ENCODE assay signal across 8 cellular contexts in the genomic region with DNA sequence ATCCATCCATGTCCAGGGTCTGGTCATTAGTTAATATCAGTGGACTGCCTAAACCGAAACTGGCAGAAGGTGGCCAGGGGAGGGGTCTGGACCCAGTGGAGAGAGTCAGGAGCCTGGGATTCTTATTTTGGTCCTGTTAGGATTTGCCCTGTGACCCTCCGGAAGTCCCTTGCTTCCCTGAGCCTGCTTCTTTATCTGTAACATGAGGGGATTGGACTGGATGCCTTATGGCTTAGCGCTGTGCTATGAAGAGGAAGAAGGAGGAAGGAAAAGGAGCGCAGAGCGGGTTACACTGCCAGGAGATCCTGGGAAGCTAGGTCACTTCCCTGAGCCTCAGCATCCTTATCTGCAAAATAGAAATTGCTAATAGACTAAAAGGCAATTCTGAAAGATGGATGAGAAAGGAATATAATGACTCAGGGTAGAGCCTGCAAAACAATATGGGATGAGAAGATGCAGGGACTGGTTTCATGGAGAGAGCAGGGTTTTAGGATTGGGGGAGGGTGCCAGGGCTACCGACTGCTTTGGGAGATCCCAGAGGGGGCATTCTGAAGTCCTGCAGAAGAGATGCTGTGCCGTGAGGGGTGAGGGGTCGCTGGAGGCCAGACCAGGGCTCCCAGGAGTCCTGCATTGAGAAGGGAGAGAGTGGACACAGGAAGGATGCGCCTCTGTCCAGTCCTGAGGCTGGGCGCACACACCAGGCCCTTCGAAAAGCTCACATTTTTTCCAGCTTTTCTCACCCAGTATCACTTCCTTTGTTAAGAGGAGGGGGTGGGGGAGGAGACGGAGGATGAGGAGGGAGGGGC. TPM values are rescaled to one million over a fixed set of nuclear protein-coding genes. Genes with fewer than 3 reads are reported as not detected.
DNase-seq lines count a peak whose midpoint lies in the region; ATAC-seq and TF ChIP-seq lines count a peak whose summit lies in the region.

No MANE protein-coding gene starts in this region.

- no peak for TF ChIP-seq RAD21 in SK-N-SH (IDR thresholded peaks at IDR 0.05; ENCODE audit: low read length)

- H3K27me3 ChIP-seq in SK-N-SH (ENCODE audit: insufficient read depth) (no peaks in the 10 kb centered on the region; the same call in 1 of the 2 replicates), iPS-20b (ENCODE audit: insufficient read depth, low read length) (peaks cover 50% of the 10 kb centered on the region)

- no peaks in the 10 kb centered on the region for H3K36me3 Mint-ChIP-seq in stimulated activated naive B cell treated with anti-CD40 and anti-IgM and Interleukin-4, amounts not matched to agents 10 μg/mL and 1 μg/mL and 100 μg/mL, for 72 hours

- no peaks in the 10 kb centered on the region for H4K20me1 ChIP-seq in SK-N-SH (ENCODE audit: insufficient read depth)

- H3K9me3 ChIP-seq in SK-N-SH (no peaks in the 10 kb centered on the region), iPS-20b (ENCODE audit: insufficient read depth, low read depth, low read length) (no peaks in the 10 kb centered on the region)

- no peak overlapping the region for H3K27ac Mint-ChIP-seq in stimulated activated naive B cell treated with anti-CD40 and anti-IgM and Interleukin-4, amounts not matched to agents 10 μg/mL and 1 μg/mL and 100 μg/mL, for 72 hours

- peak overlapping the region; percentile 48 to 55; a peak in 3 of 4 replicates for H3K4me3 ChIP-seq in SK-N-SH (ENCODE audit: low read depth in 2 of 2, low read length in 1 of 2)
- H3K4me3 ChIP-seq in iPS-20b (ENCODE audit: low read length): peak overlapping the region; percentile 83

- peaks cover 5% of the 10 kb centered on the region for H3F3A ChIP-seq in SK-N-SH (replicated peaks; ENCODE audit: insufficient read depth)

- H3K27ac ChIP-seq in SK-N-SH (ENCODE audit: low read depth in 2 of 2, low read length in 1 of 2) (no peak overlapping the region), iPS-20b (ENCODE audit: low read length) (no peak overlapping the region)

- H3K4me3 Mint-ChIP-seq in stimulated activated naive B cell treated with anti-CD40 and anti-IgM and Interleukin-4, amounts not matched to agents 10 μg/mL and 1 μg/mL and 100 μg/mL, for 72 hours: peak overlapping the region; percentile 23 to 54

- H3K79me2 ChIP-seq in SK-N-SH (ENCODE audit: insufficient read depth): no peaks in the 10 kb centered on the region

- H3K4me1 ChIP-seq in SK-N-SH (ENCODE audit: control insufficient read depth in 1 of 2, insufficient read depth in 2 of 2, low read depth in 1 of 2, low read length in 1 of 2) (peaks cover 21 to 67% of the 10 kb centered on the region in 2 experiments), iPS-20b (ENCODE audit: insufficient read depth, low read length) (peaks cover 9% of the 10 kb centered on the region; the same call in 1 of the 2 replicates)

- peaks cover 56 to 78% of the 10 kb centered on the region in 2 donors for H3K27me3 Mint-ChIP-seq in stimulated activated naive B cell treated with anti-CD40 and anti-IgM and Interleukin-4, amounts not matched to agents 10 μg/mL and 1 μg/mL and 100 μg/mL, for 72 hours

- CTCF ChIA-PET in SK-N-SH (lab: Yijun Ruan, JAX): interaction anchor here (0.8 to 26.1 kb wide), 15 partner anchors 10 to 182 kb away, joined by 3 to 602 read pairs (median 6); a partner anchor contains a TSS

- peak overlapping the region; percentile 54 for H3K4me2 ChIP-seq in SK-N-SH

- no peaks in the 10 kb centered on the region for H3K9me2 ChIP-seq in SK-N-SH

- peak overlapping the region; percentile 36; the same call in 1 of the 2 replicates for H2AFZ ChIP-seq in SK-N-SH (ENCODE audit: low read depth)

- 74% methylated on average over 11 of the region's 12 CpGs for WGBS in SK-N-SH (ENCODE audit: low lambda C conversion rate)

- H3K9ac ChIP-seq in SK-N-SH (peak overlapping the region; percentile 3; the same call in 1 of the 2 replicates), iPS-20b (ENCODE audit: low read depth, low read length) (peak overlapping the region; percentile 48; the same call in 1 of the 2 replicates)

- no peak for TF ChIP-seq CTCF in SK-N-SH (IDR thresholded peaks at IDR 0.05)

- ATAC-seq in stimulated activated naive B cell treated with anti-CD40 and anti-IgM and Interleukin-4, amounts not matched to agents 10 μg/mL and 1 μg/mL and 100 μg/mL, for 72 hours (replicated peaks): no peak
- no peak for ATAC-seq in GM18517 (IDR thresholded peaks at IDR 0.05; ENCODE audit: unreplicated experiment)

- no peak for TF ChIP-seq EP300 in SK-N-SH (IDR thresholded peaks at IDR 0.05; ENCODE audit: borderline replicate concordance in 1 of 2, low read depth in 1 of 2, low read length in 1 of 2)

- no peaks in the 10 kb centered on the region for H3K9me3 Mint-ChIP-seq in stimulated activated naive B cell treated with anti-CD40 and anti-IgM and Interleukin-4, amounts not matched to agents 10 μg/mL and 1 μg/mL and 100 μg/mL, for 72 hours

- H3K4me1 Mint-ChIP-seq in stimulated activated naive B cell treated with anti-CD40 and anti-IgM and Interleukin-4, amounts not matched to agents 10 μg/mL and 1 μg/mL and 100 μg/mL, for 72 hours: peaks cover 14 to 28% of the 10 kb centered on the region in 2 donors

- POLR2A ChIA-PET in SK-N-SH (lab: Yijun Ruan, JAX): no interaction called here

- DNase-seq in NCI-H1694 treated with DMSO at 0.1 percent for 48 hours (lab: John Stamatoyannopoulos, UW): peak; percentile 64
- no peak for DNase-seq in NCI-H1694 (lab: John Stamatoyannopoulos, UW)
- no peak for DNase-seq in SK-N-SH
- no peak for DNase-seq in stimulated activated naive B cell treated with anti-CD40 and anti-IgM and Interleukin-4, amounts not matched to agents 10 μg/mL and 1 μg/mL and 100 μg/mL, for 72 hours
- DNase-seq in NCI-H1048 (lab: John Stamatoyannopoulos, UW): no peak
- DNase-seq in NCI-H2029 (lab: John Stamatoyannopoulos, UW): no peak

- H3K36me3 ChIP-seq in SK-N-SH (replicated peaks in 1 of 2; ENCODE audit: control insufficient read depth in 1 of 2, insufficient read depth in 2 of 2, low read length in 1 of 2) (no peaks in the 10 kb centered on the region), iPS-20b (ENCODE audit: insufficient read depth, low read depth, low read length) (no peaks in the 10 kb centered on the region)

TF ChIP-seq in SK-N-SH, 30 proteins besides CTCF, POLR2A, EP300 and RAD21:
- no peak for TF ChIP-seq NFIC (IDR thresholded peaks at IDR 0.05; ENCODE audit: borderline replicate concordance)
- no peak for TF ChIP-seq FOSL2 (IDR thresholded peaks at IDR 0.05; ENCODE audit: borderline replicate concordance, low read depth)
- TF ChIP-seq TCF12 (IDR thresholded peaks at IDR 0.05): no peak
- no peak for TF ChIP-seq TAF1 (IDR thresholded peaks at IDR 0.05; ENCODE audit: borderline replicate concordance, low read depth, low read length)
- TF ChIP-seq JUND (IDR thresholded peaks at IDR 0.05): no peak
- TF ChIP-seq, protein P1, sequence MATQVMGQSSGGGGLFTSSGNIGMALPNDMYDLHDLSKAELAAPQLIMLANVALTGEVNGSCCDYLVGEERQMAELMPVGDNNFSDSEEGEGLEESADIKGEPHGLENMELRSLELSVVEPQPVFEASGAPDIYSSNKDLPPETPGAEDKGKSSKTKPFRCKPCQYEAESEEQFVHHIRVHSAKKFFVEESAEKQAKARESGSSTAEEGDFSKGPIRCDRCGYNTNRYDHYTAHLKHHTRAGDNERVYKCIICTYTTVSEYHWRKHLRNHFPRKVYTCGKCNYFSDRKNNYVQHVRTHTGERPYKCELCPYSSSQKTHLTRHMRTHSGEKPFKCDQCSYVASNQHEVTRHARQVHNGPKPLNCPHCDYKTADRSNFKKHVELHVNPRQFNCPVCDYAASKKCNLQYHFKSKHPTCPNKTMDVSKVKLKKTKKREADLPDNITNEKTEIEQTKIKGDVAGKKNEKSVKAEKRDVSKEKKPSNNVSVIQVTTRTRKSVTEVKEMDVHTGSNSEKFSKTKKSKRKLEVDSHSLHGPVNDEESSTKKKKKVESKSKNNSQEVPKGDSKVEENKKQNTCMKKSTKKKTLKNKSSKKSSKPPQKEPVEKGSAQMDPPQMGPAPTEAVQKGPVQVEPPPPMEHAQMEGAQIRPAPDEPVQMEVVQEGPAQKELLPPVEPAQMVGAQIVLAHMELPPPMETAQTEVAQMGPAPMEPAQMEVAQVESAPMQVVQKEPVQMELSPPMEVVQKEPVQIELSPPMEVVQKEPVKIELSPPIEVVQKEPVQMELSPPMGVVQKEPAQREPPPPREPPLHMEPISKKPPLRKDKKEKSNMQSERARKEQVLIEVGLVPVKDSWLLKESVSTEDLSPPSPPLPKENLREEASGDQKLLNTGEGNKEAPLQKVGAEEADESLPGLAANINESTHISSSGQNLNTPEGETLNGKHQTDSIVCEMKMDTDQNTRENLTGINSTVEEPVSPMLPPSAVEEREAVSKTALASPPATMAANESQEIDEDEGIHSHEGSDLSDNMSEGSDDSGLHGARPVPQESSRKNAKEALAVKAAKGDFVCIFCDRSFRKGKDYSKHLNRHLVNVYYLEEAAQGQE (IDR thresholded peaks at IDR 0.05; ENCODE audit: low read depth, low read length): peak; percentile 80; the same call in 1 of the 2 replicates

RNA-seq across cellular contexts. Expression of a gene that starts 0.5 kb away (rescaled TPM):
- polyA plus RNA-seq in SK-N-SH (2012; rRNA removed): 3.2 and 4.8 TPM in 2 replicates
- polyA plus RNA-seq in SK-N-SH (2012; cell fraction: cytosol; rRNA removed): 1.6 and 2.5 TPM in 2 replicates
- polyA plus RNA-seq in SK-N-SH (2012; cell fraction: nucleus; rRNA removed): 2.3 and 2.4 TPM in 2 replicates

RNA-seq across cellular contexts. Expression of a gene that starts 41.3 kb away (rescaled TPM):
- not detected in 2 replicates for polyA plus RNA-seq in SK-N-SH (2012; rRNA removed)
- polyA plus RNA-seq in SK-N-SH (2012; cell fraction: cytosol; rRNA removed): not detected in 2 replicates
- not detected in 2 replicates for polyA plus RNA-seq in SK-N-SH (2012; cell fraction: nucleus; rRNA removed)

RNA-seq across cellular contexts. Expression of a gene that starts 48.6 kb away (rescaled TPM):
- 0.12 TPM in 1 of 2 replicates, not detected in the other for polyA plus RNA-seq in SK-N-SH (2012; rRNA removed)
- not detected in 2 replicates for polyA plus RNA-seq in SK-N-SH (2012; cell fraction: cytosol; rRNA removed)
- 0.04 and 0.08 TPM in 2 replicates for polyA plus RNA-seq in SK-N-SH (2012; cell fraction: nucleus; rRNA removed)

RNA-seq across cellular contexts. Expression of a gene that starts 59.4 kb away (rescaled TPM):
- not detected in 2 replicates for polyA plus RNA-seq in SK-N-SH (2012; rRNA removed)
- not detected in 2 replicates for polyA plus RNA-seq in SK-N-SH (2012; cell fraction: cytosol; rRNA removed)
- polyA plus RNA-seq in SK-N-SH (2012; cell fraction: nucleus; rRNA removed): 0.02 TPM in 1 of 2 replicates, not detected in the other
